In genomic region chr11:66311965-66312548, GRCh38 we compare ENCODE assay signal across 8 cellular contexts. TPM values are rescaled to one million over a fixed set of nuclear protein-coding genes. Genes with fewer than 3 reads are reported as not detected.
DNase-seq lines count a peak whose midpoint lies in the region; ATAC-seq and TF ChIP-seq lines count a peak whose summit lies in the region.

No MANE protein-coding gene starts in this region.

- H3K9me3 Mint-ChIP-seq in Caco-2 (ENCODE audit: unreplicated experiment), result no peaks in the 10 kb centered on the region
- no peaks in the 10 kb centered on the region for H3K9me3 Mint-ChIP-seq in endothelial cell (ENCODE audit: unreplicated experiment)

- no peaks in the 10 kb centered on the region for H3K4me1 Mint-ChIP-seq in Caco-2 (ENCODE audit: low read depth, unreplicated experiment)
- H3K4me1 Mint-ChIP-seq in endothelial cell (ENCODE audit: unreplicated experiment), result peaks cover 18% of the 10 kb centered on the region

- H3K36me3 Mint-ChIP-seq in Caco-2 (ENCODE audit: insufficient read depth, unreplicated experiment) (peaks cover 17% of the 10 kb centered on the region), endothelial cell (ENCODE audit: low read depth, unreplicated experiment) (peaks cover 5% of the 10 kb centered on the region)

- peak; percentile 68 for ATAC-seq in GM21390 (IDR thresholded peaks at IDR 0.05; ENCODE audit: unreplicated experiment)

- H3K4me1 ChIP-seq in Caco-2, result peaks cover 14% of the 10 kb centered on the region

- intact Hi-C loops in Caco-2 (cut with micrococcal nuclease; ENCODE audit: unreplicated experiment), result loop anchor here (1.0 to 2.0 kb wide), 5 partner anchors 16 to 77 kb away; partner anchors contain the start of genes BRMS1, RAB1B and RIN1

- peak in 1 of 2 experiments; percentile 88 for TF ChIP-seq CTCF in Caco-2 (IDR thresholded peaks at IDR 0.05; ENCODE audit: insufficient read depth in 1 of 2, low read depth in 1 of 2, low read length in 1 of 2, severe bottlenecking in 1 of 2, unreplicated experiment in 1 of 2)
- peak; percentile 65 for TF ChIP-seq CTCF in endothelial cell (IDR thresholded peaks at IDR 0.05; ENCODE audit: unreplicated experiment)

- DNase-seq in Caco-2 (peak; percentile 97), HUDEP-2 (lab: John Stamatoyannopoulos, UW; ENCODE audit: unreplicated experiment in 76 of 76) (peak in 75 of 76 experiments; percentile 50 to 98 (median 84)), NOMO-1 treated with dmso at 0.1 percent for 144 hours (lab: John Stamatoyannopoulos, UW; ENCODE audit: unreplicated experiment) (peak; percentile 88), endothelial cell (ENCODE audit: low spot score) (peak; percentile 80), midbrain (lab: John Stamatoyannopoulos, UW) (peak; percentile 80)
- DNase-seq in activated CD8-positive, alpha-beta memory T cell treated with anti-CD3 and anti-CD28 coated beads, Interleukin-2, amount 50 U/mL, for 1 hour (ENCODE audit: extremely low read depth), result peak; percentile 100
- peak; percentile 97 to 98 for DNase-seq in stimulated activated CD8-positive, alpha-beta memory T cell treated with anti-CD3 and anti-CD28 coated beads, Interleukin-15, amount 100 ng/mL, for 4 hours (ENCODE audit: low read depth in 2 of 2)

- peak overlapping the region; percentile 52 for H3K4me3 ChIP-seq in Caco-2 (ENCODE audit: low read depth, low read length)

- CTCF ChIA-PET in Caco-2 (lab: Charles Lee), result interaction anchor here (0.6 to 3.4 kb wide), 35 partner anchors 10 to 433 kb away, joined by 3 to 90 read pairs (median 4); partner anchors contain the start of genes B4GAT1, BRMS1, CCDC87 and DPP3

- BruUV-seq in Caco-2 (replicated peaks; lab: Mats Ljungman, UMichigan), result no TSS peak

- POLR2A ChIA-PET in Caco-2 (lab: Charles Lee), result interaction anchor here (1.0 to 2.3 kb wide), 9 partner anchors 17 to 424 kb away, joined by 3 to 34 read pairs (median 4); partner anchors contain the start of genes BRMS1, FIBP, RIN1 and SF3B2

- no peaks in the 10 kb centered on the region for H3K36me3 ChIP-seq in Caco-2 (ENCODE audit: control insufficient read depth, insufficient read depth, low read length)

- H3K4me3 Mint-ChIP-seq in Caco-2 (ENCODE audit: unreplicated experiment), result peak overlapping the region; percentile 87
- peak overlapping the region; percentile 95 for H3K4me3 Mint-ChIP-seq in endothelial cell (ENCODE audit: unreplicated experiment)

- no peaks in the 10 kb centered on the region for H3K9me3 ChIP-seq in Caco-2

- H3K27ac Mint-ChIP-seq in Caco-2 (ENCODE audit: unreplicated experiment) (peak overlapping the region; percentile 91), endothelial cell (ENCODE audit: unreplicated experiment) (peak overlapping the region; percentile 65)

- no peaks in the 10 kb centered on the region for H3K27me3 ChIP-seq in Caco-2 (replicated peaks; ENCODE audit: control insufficient read depth, insufficient read depth, low read length)

- no peaks in the 10 kb centered on the region for H3K27me3 Mint-ChIP-seq in Caco-2 (ENCODE audit: insufficient read depth, unreplicated experiment)
- H3K27me3 Mint-ChIP-seq in endothelial cell (ENCODE audit: unreplicated experiment), result peaks cover 23% of the 10 kb centered on the region

RNA-seq across cellular contexts. Expression of gene CD248, which starts 4.8 kb away (rescaled TPM):
- total RNA-seq in Caco-2 (2022) (0.27 TPM in 1 of 2 replicates, not detected in the other), endothelial cell (ENCODE audit: unreplicated experiment) (2.9 TPM)

RNA-seq across cellular contexts. Expression of gene TMEM151A, which starts 20.4 kb away (rescaled TPM):
- total RNA-seq in Caco-2 (2022) (0.68 and 0.88 TPM in 2 replicates), endothelial cell (ENCODE audit: unreplicated experiment) (not detected)

RNA-seq across cellular contexts. Expression of gene YIF1A, which starts 23.1 kb away (rescaled TPM):
- total RNA-seq in Caco-2 (2022) (140 and 159 TPM in 2 replicates), endothelial cell (ENCODE audit: unreplicated experiment) (48.0 TPM)

RNA-seq across cellular contexts. Expression of gene RIN1, which starts 24.2 kb away (rescaled TPM):
- total RNA-seq in Caco-2 (2022) (11.7 and 12.7 TPM in 2 replicates), endothelial cell (ENCODE audit: unreplicated experiment) (4.8 TPM)

RNA-seq across cellular contexts. Expression of gene BRMS1, which starts 32.8 kb away (rescaled TPM):
- total RNA-seq in Caco-2 (2022), result 58.1 and 58.2 TPM in 2 replicates
- 38.4 TPM for total RNA-seq in endothelial cell (ENCODE audit: unreplicated experiment)

Comparison
In these comparisons a context has a peak if more than half of its experiments do, and no peak if none do; other contexts are left out.
1. Peak in every context shown above with its lines: DNase-seq, ATAC-seq and H3K4me3 ChIP-seq.